10 cellular contexts compared by ENCODE assay signal in the genomic region with DNA sequence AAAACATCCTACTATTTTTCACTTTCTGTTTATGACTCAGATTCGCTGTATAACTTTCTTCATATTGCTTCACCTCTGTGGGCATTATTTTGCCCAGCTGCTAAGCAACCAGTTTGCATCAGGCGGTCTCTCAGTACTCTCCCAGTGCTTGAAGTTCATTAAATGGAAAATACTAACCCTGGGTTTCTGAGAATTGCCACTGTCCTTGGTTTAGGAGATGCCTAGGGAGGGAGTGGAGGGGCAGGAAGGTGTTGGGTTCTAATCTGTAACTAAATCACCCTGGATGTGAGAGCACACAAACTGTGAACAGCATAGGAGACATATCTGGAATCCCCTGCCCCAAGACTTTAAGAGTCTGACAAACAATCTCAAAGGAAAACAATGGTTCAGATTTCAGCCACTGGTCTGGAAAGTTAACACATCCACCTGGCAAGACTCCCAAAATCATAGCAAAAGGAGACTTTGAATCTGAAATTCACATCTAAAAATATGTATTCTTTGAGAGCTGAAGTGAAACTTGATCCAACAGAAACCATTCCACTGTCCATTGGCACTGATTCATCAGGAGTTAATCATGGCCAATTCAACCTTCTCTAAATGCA.
A peak's percentile ranks its signal among the peaks of the same experiment; 100 is the strongest.
DNase-seq lines count a peak whose midpoint lies in the region; ATAC-seq and TF ChIP-seq lines count a peak whose summit lies in the region.
"Had no signal": no experiment of that assay in that cellular context is flagged by ENCODE, and none has a peak within 500 bp of the region (broad histone marks: within the 10 kb centered on the region; RNA-seq: fewer than 3 reads in every experiment).

No MANE protein-coding gene starts in this region.

- H3K4me1 ChIP-seq in gastroesophageal sphincter (peaks cover 16 to 43% (median 19%) of the 10 kb centered on the region in 3 donors), vagina (peaks cover 7% of the 10 kb centered on the region)

- intact Hi-C loops in vagina (cut with DNase I) = no loop called here

- peak; percentile 48 for DNase-seq in DMS153 (lab: John Stamatoyannopoulos, UW)
- no peak for DNase-seq in DMS153 treated with DMSO at 0.1 percent for 48 hours (lab: John Stamatoyannopoulos, UW; ENCODE audit: unreplicated experiment)
- DNase-seq in T1000 (lab: John Stamatoyannopoulos, UW) = peak; percentile 21
- DNase-seq in smooth muscle cell of the brain vasculature (ENCODE audit: low read depth, low spot score) = peak; percentile 65
- DNase-seq in vagina (ENCODE audit: extremely low spot score in 2 of 2) = no peak
- DNase-seq: 8988T, KBM-7 had no signal

- H3K27me3 ChIP-seq in gastroesophageal sphincter (no peaks in the 10 kb centered on the region), vagina (no peaks in the 10 kb centered on the region)

- TF ChIP-seq EP300 in gastroesophageal sphincter (IDR thresholded peaks at IDR 0.05) = no peak

- H3K4me3 ChIP-seq in gastroesophageal sphincter (no peak overlapping the region), vagina (no peak overlapping the region)

- TF ChIP-seq POLR2A in gastroesophageal sphincter (IDR thresholded peaks at IDR 0.05) (no peak), vagina (IDR thresholded peaks at IDR 0.05) (no peak)

- H3K9me3 ChIP-seq in gastroesophageal sphincter (no peaks in the 10 kb centered on the region), vagina (no peaks in the 10 kb centered on the region)

- H3K36me3 ChIP-seq in gastroesophageal sphincter = no peaks in the 10 kb centered on the region
- no peaks in the 10 kb centered on the region for H3K36me3 ChIP-seq in vagina

- ATAC-seq in gastroesophageal sphincter (peak; percentile 76), GM18519 (IDR thresholded peaks at IDR 0.05; ENCODE audit: low FRiP score, unreplicated experiment) (no peak), GM21360 (IDR thresholded peaks at IDR 0.05; ENCODE audit: unreplicated experiment) (no peak)

- TF ChIP-seq CTCF in gastroesophageal sphincter (IDR thresholded peaks at IDR 0.05) (no peak), vagina (IDR thresholded peaks at IDR 0.05) (no peak)

- 0 to 40% methylated on average over 2 of the region's 2 CpGs for WGBS in gastroesophageal sphincter (ENCODE audit: low coverage in 1 of 2), 2 donors

- H3K27ac ChIP-seq in gastroesophageal sphincter = peak overlapping the region; percentile 63 to 76 (median 72)
- no peak overlapping the region for H3K27ac ChIP-seq in vagina

Comparison
In these comparisons a context has a peak if more than half of its experiments do, and no peak if none do; other contexts are left out.
1. DNase-seq: peak in DMS153 (single experiment), T1000 (single experiment) and smooth muscle cell of the brain vasculature (single experiment); none in DMS153 treated with DMSO at 0.1 percent for 48 hours (single experiment) and vagina (0 of 2).